Comparison of ENCODE assay signal across 37 cellular contexts in the genomic region with DNA sequence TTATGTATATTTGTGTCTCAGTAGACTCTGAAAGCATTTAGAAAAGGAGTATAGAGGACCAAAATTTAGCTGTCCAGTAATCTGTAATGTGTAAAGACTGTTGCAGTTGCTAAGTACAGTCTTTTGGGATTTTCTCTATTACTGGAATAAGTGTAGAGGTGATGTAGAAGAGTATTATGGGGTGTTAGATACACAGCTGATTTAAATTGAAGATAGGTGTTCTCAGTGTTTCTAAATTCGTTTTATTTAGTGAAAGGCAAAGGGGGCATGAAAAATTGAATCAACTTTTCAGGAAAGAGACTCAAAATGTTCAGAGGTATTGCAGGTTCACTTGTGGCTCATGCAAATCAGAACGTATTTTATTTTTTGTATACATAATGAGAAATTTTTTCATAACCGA. TPM values are rescaled to one million over a fixed set of nuclear protein-coding genes. Genes with fewer than 3 reads are reported as not detected.
A peak's percentile ranks its signal among the peaks of the same experiment; 100 is the strongest.
DNase-seq lines count a peak whose midpoint lies in the region; ATAC-seq and TF ChIP-seq lines count a peak whose summit lies in the region.
"Had no signal": no experiment of that assay in that cellular context is flagged by ENCODE, and none has a peak within 500 bp of the region (broad histone marks: within the 10 kb centered on the region; RNA-seq: fewer than 3 reads in every experiment).

No MANE protein-coding gene starts in this region.

- H3K9me2 ChIP-seq in Karpas-422 (replicated peaks; ENCODE audit: insufficient read depth, low read length), result no peaks in the 10 kb centered on the region
- no peaks in the 10 kb centered on the region for H3K9me2 ChIP-seq in OCI-LY7 (ENCODE audit: insufficient read depth, low read length)
- H3K9me2 ChIP-seq in SU-DHL-6 (replicated peaks; ENCODE audit: insufficient read depth, low read length), result no peaks in the 10 kb centered on the region

- peak overlapping the region; percentile 36 for H3K4me2 ChIP-seq in Karpas-422 (ENCODE audit: low read depth, low read length, poor library complexity, severe bottlenecking)
- peak overlapping the region; percentile 6; the same call in 1 of the 2 replicates for H3K4me2 ChIP-seq in OCI-LY7 (ENCODE audit: low read length)
- H3K4me2 ChIP-seq in SU-DHL-6 (ENCODE audit: low read depth, low read length, poor library complexity, severe bottlenecking), result peak overlapping the region; percentile 21
- H3K4me2 ChIP-seq: A549; BLaER1; BLaER1 treated with 17β-estradiol and CSF1 and Interleukin-3, amounts not matched to agents 10 nM and 100 nM had no signal

- H3K79me2 ChIP-seq in Karpas-422 (ENCODE audit: low read length), result peaks cover 99% of the 10 kb centered on the region
- peaks cover 100% of the 10 kb centered on the region for H3K79me2 ChIP-seq in OCI-LY7 (ENCODE audit: insufficient read depth, low read depth, low read length)
- peaks cover 100% of the 10 kb centered on the region for H3K79me2 ChIP-seq in SU-DHL-6 (ENCODE audit: insufficient read depth, low read length)

- no peak for ATAC-seq in GM19035 (IDR thresholded peaks at IDR 0.05; ENCODE audit: unreplicated experiment)
- ATAC-seq: A549; CD8-positive, alpha-beta T cell had no signal

- no peak overlapping the region for H3K9ac ChIP-seq in Karpas-422 (ENCODE audit: low read length)
- H3K9ac ChIP-seq in SU-DHL-6 (ENCODE audit: low read length), result no peak overlapping the region
- H3K9ac ChIP-seq: BLaER1; BLaER1 treated with 17β-estradiol and CSF1 and Interleukin-3, amounts not matched to agents 10 nM and 100 nM had no signal

- TF ChIP-seq CTCF in HEK293 (tag by site-specific recombination; IDR thresholded peaks at IDR 0.05) (no peak), OCI-LY7 (conservative IDR thresholded peaks at IDR 0.05; ENCODE audit: low read length) (no peak), SU-DHL-6 (IDR thresholded peaks at IDR 0.05; ENCODE audit: insufficient read depth, low read length, poor library complexity, severe bottlenecking) (no peak)

- H3K36me3 ChIP-seq in HEK293 (ENCODE audit: control insufficient read depth in 2 of 2, insufficient read depth in 1 of 2, low read length in 2 of 2) (no peaks in the 10 kb centered on the region), Karpas-422 (ENCODE audit: insufficient read depth, low read length) (peaks cover 12% of the 10 kb centered on the region; the same call in 1 of the 2 replicates), OCI-LY7 (ENCODE audit: insufficient read depth, low read length) (peaks cover 52% of the 10 kb centered on the region), SU-DHL-6 (ENCODE audit: low read length) (peaks cover 26% of the 10 kb centered on the region)
- H3K36me3 ChIP-seq: BE2C had no signal

- no TSS peak for BruUV-seq in OCI-LY7 (replicated peaks; lab: Mats Ljungman, UMichigan)

- intact Hi-C loops in OCI-LY7 (cut with micrococcal nuclease; ENCODE audit: unreplicated experiment), result no loop called here

- H3K4me3 ChIP-seq in HEK293 (ENCODE audit: low read depth, low read length), result no peak overlapping the region
- no peak overlapping the region for H3K4me3 ChIP-seq in Karpas-422 (ENCODE audit: low read length)
- no peak overlapping the region for H3K4me3 ChIP-seq in OCI-LY7 (ENCODE audit: low read depth, low read length, poor library complexity, severe bottlenecking)
- no peak overlapping the region for H3K4me3 ChIP-seq in SU-DHL-6 (ENCODE audit: insufficient read depth, low read length, poor library complexity, severe bottlenecking)
- H3K4me3 ChIP-seq: A549; BLaER1; BLaER1 treated with 17β-estradiol and CSF1 and Interleukin-3, amounts not matched to agents 10 nM and 100 nM had no signal

- DNase-seq in Karpas-422 (no peak), OCI-LY7 (ENCODE audit: low spot score) (no peak), UCSD-AML1 (lab: John Stamatoyannopoulos, UW; ENCODE audit: unreplicated experiment) (no peak)
- no peak for DNase-seq in activated T-cell treated with anti-CD3 and anti-CD28 coated beads, Interleukin-2, amount 50 U/mL, for 48 hours
- DNase-seq in NK-92 treated with Interleukin-12 subunit alpha and Interleukin-12 subunit beta, amount 100 ng/mL, for 24 hours (lab: John Stamatoyannopoulos, UW), result no peak
- DNase-seq: 8988T; ACHN; AML-193; BE2C; C1 segment of cervical spinal cord; Caco-2; Calu3; CD4-positive, alpha-beta memory T cell; CD4-positive, alpha-beta T cell; CD4-positive, CD25-positive, alpha-beta regulatory T cell; CD8-positive, alpha-beta memory T cell; CD8-positive, alpha-beta T cell; COR-L47; DMS 273 treated with DMSO at 0.1 percent for 48 hours; DMS153; DMS53; DMS79; DMS79 treated with DMSO at 0.1 percent for 48 hours; DND-41; EL had no signal

- CTCF ChIA-PET in HEK293 (lab: Yijun Ruan, JAX) (interaction anchor here (1.0 to 2.0 kb wide), 4 partner anchors 10 to 28 kb away, joined by 3 to 5 read pairs (median 4); no protein-coding TSS in a partner anchor), OCI-LY7 (lab: Charles Lee; ENCODE audit: unreplicated experiment) (no interaction called here)

- no peak overlapping the region for H2AFZ ChIP-seq in Karpas-422 (ENCODE audit: low read length)
- H2AFZ ChIP-seq in OCI-LY7 (ENCODE audit: low read length), result no peak overlapping the region
- no peak overlapping the region for H2AFZ ChIP-seq in SU-DHL-6 (ENCODE audit: low read depth, low read length, severe bottlenecking)

- H3F3A ChIP-seq in SU-DHL-6 (ENCODE audit: insufficient read depth), result no peaks in the 10 kb centered on the region; the same call in 1 of the 2 replicates

- H4K20me1 ChIP-seq in Karpas-422 (ENCODE audit: insufficient read depth, low read depth, low read length) (peaks cover 30% of the 10 kb centered on the region; the same call in 1 of the 2 replicates), OCI-LY7 (ENCODE audit: insufficient read depth, low read length) (peaks cover 56% of the 10 kb centered on the region), SU-DHL-6 (ENCODE audit: low read depth, low read length) (peaks cover 54% of the 10 kb centered on the region)

- H3K4me1 ChIP-seq in HEK293 (ENCODE audit: control insufficient read depth, insufficient read depth, low read length) (peaks cover 62% of the 10 kb centered on the region), Karpas-422 (ENCODE audit: low read length) (peaks cover 59% of the 10 kb centered on the region), OCI-LY7 (ENCODE audit: insufficient read depth, low read length, poor library complexity, severe bottlenecking) (peaks cover 48% of the 10 kb centered on the region)
- H3K4me1 ChIP-seq: BE2C had no signal

- no peaks in the 10 kb centered on the region for H3K27me3 ChIP-seq in Karpas-422 (ENCODE audit: low read length)
- H3K27me3 ChIP-seq in SU-DHL-6 (ENCODE audit: low read length), result no peaks in the 10 kb centered on the region
- H3K27me3 ChIP-seq: BE2C; BLaER1; BLaER1 treated with 17β-estradiol and CSF1 and Interleukin-3, amounts not matched to agents 10 nM and 100 nM had no signal

- POLR2A ChIA-PET in HEK293 (lab: Yijun Ruan, JAX) (no interaction called here), OCI-LY7 (lab: Charles Lee) (interaction anchor here (0.9 to 4.0 kb wide), 6 partner anchors 9 to 18 kb away, joined by 3 to 46 read pairs (median 5); a partner anchor contains a TSS)

- no peaks in the 10 kb centered on the region for H3K9me3 ChIP-seq in HEK293 (ENCODE audit: control insufficient read depth, insufficient read depth, low read depth, low read length)
- no peaks in the 10 kb centered on the region for H3K9me3 ChIP-seq in Karpas-422 (ENCODE audit: low read length)
- H3K9me3 ChIP-seq in OCI-LY7 (ENCODE audit: low read length), result no peaks in the 10 kb centered on the region
- H3K9me3 ChIP-seq in SU-DHL-6 (ENCODE audit: insufficient read depth, low read length), result no peaks in the 10 kb centered on the region
- H3K9me3 ChIP-seq: A549; BE2C; BLaER1; BLaER1 treated with 17β-estradiol and CSF1 and Interleukin-3, amounts not matched to agents 10 nM and 100 nM; Caco-2 had no signal

- H3K27ac ChIP-seq in HEK293 (ENCODE audit: extremely low read depth, low read depth, low read length), result no peak overlapping the region
- H3K27ac ChIP-seq in Karpas-422 (ENCODE audit: low read length), result no peak overlapping the region
- no peak overlapping the region for H3K27ac ChIP-seq in OCI-LY7 (ENCODE audit: low read depth, low read length, poor library complexity, severe bottlenecking)
- H3K27ac ChIP-seq in SU-DHL-6 (ENCODE audit: low read depth, low read length), result no peak overlapping the region
- H3K27ac ChIP-seq: 22Rv1; A549; BLaER1; BLaER1 treated with 17β-estradiol and CSF1 and Interleukin-3, amounts not matched to agents 10 nM and 100 nM; C4-2B had no signal

TF ChIP-seq in HEK293, 187 proteins besides CTCF, POLR2A, EP300 and RAD21:
- TF ChIP-seq ZNF416 (tag by site-specific recombination; IDR thresholded peaks at IDR 0.05), result no peak
- peak; percentile 97 for TF ChIP-seq ZFP37 (tag by site-specific recombination; IDR thresholded peaks at IDR 0.05)

RNA-seq across cellular contexts. Expression of a gene that starts 13.6 kb away (rescaled TPM):
- total RNA-seq in Karpas-422 (2014; rRNA removed; shearing (Covaris generic); ENCODE audit: low replicate concordance), result 18.5 and 38.3 TPM in 2 replicates
- total RNA-seq in OCI-LY7 (2014; rRNA removed; shearing (Covaris generic)), result 32.9 and 62.0 TPM in 2 replicates
- total RNA-seq in OCI-LY7 (2022), result 90.6 and 94.5 TPM in 2 replicates

RNA-seq across cellular contexts. Expression of a gene that starts 46.8 kb away (rescaled TPM):
- not detected in 2 replicates for total RNA-seq in Karpas-422 (2014; rRNA removed; shearing (Covaris generic); ENCODE audit: low replicate concordance)
- total RNA-seq in OCI-LY7 (2014; rRNA removed; shearing (Covaris generic)), result not detected in 2 replicates
- total RNA-seq in OCI-LY7 (2022), result not detected in 2 replicates
- total RNA-seq: A172; A673; B cell; CD4-positive, alpha-beta memory T cell; CD4-positive, alpha-beta T cell; CD4-positive, CD25-positive, alpha-beta regulatory T cell; CD8-positive, alpha-beta memory T cell; CD8-positive, alpha-beta T cell; Daoy had no signal
